In the genomic region with DNA sequence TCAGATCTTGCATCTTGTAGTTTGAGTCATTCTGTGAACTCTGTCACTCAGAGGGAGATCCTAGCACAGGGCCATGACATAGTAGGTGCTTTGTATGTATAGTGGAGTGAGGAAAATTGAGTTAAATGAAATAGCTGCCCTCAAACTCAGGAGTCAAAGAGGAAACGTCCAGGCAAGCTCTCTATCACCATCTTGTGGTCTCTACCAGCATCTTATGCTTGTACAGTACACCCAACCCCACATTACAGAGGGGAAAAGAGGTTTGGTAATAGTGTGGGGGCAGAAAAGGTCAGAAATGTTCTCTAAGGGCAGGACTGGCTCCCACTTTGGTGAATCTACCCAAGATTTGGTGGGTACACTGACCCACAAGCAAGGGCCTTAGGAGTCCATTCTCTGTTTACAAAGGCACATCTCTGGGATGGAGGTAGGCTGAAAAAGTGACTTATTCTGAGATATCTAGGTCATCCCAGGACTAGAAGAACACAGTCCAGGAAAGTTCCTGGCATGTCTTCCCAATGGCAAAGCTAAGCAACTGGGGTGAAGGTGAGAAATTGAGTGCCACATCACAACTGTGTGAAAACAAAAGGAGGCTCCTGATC, we compare ENCODE assay signal across 9 cellular contexts.
A peak's percentile ranks its signal among the peaks of the same experiment; 100 is the strongest.
DNase-seq lines count a peak whose midpoint lies in the region; ATAC-seq and TF ChIP-seq lines count a peak whose summit lies in the region.
"Had no signal": no experiment of that assay in that cellular context is flagged by ENCODE, and none has a peak within 500 bp of the region (broad histone marks: within the 10 kb centered on the region; RNA-seq: fewer than 3 reads in every experiment).

No MANE protein-coding gene starts in this region.

- TF ChIP-seq CTCF in AG09309 (IDR thresholded peaks at IDR 0.05; ENCODE audit: control insufficient read depth, insufficient read depth, low read depth, low read length, missing control alignments) (peak; percentile 78), colonic mucosa (IDR thresholded peaks at IDR 0.05) (peak; percentile 42), endothelial cell (IDR thresholded peaks at IDR 0.05; ENCODE audit: unreplicated experiment) (no peak)

- no peak overlapping the region for H3K9ac ChIP-seq in colonic mucosa (ENCODE audit: low read depth in 2 of 2, low read length in 2 of 2)

- H3K4me3 ChIP-seq in AG09309 (ENCODE audit: control insufficient read depth, low read depth, low read length) = no peak overlapping the region
- H3K4me3 ChIP-seq in colonic mucosa = no peak overlapping the region

- no peaks in the 10 kb centered on the region for H3K4me1 ChIP-seq in colonic mucosa

- H3K9me3 Mint-ChIP-seq in endothelial cell (ENCODE audit: unreplicated experiment) = no peaks in the 10 kb centered on the region
- H3K9me3 Mint-ChIP-seq: dendritic cell treated with granulocyte-macrophage colony-stimulating factor and Interleukin-4, amounts not matched to agents 40 ng/mL and 50 ng/mL, for 4 days had no signal

- H3K36me3 ChIP-seq in colonic mucosa = no peaks in the 10 kb centered on the region

- no peaks in the 10 kb centered on the region for H3K36me3 Mint-ChIP-seq in endothelial cell (ENCODE audit: low read depth, unreplicated experiment)

- no peak overlapping the region for H3K4me3 Mint-ChIP-seq in endothelial cell (ENCODE audit: unreplicated experiment)
- H3K4me3 Mint-ChIP-seq: dendritic cell treated with granulocyte-macrophage colony-stimulating factor and Interleukin-4, amounts not matched to agents 40 ng/mL and 50 ng/mL, for 4 days had no signal

- H3K4me1 Mint-ChIP-seq in endothelial cell (ENCODE audit: unreplicated experiment) = no peaks in the 10 kb centered on the region

- no peaks in the 10 kb centered on the region for H3K9me3 ChIP-seq in colonic mucosa

- no peak for DNase-seq in AG09309 (ENCODE audit: low read depth)
- DNase-seq in NAMALWA (ENCODE audit: low spot score) = peak; percentile 38
- DNase-seq in colonic mucosa = no peak
- no peak for DNase-seq in stimulated activated CD4-positive, alpha-beta T cell treated with anti-CD3 and anti-CD28 coated beads, Interleukin-4, amount 100 ng/mL, for 4 hours
- DNase-seq in ecto neural progenitor cell (ENCODE audit: low spot score) = no peak
- no peak for DNase-seq in endothelial cell (ENCODE audit: low spot score)

- peak; percentile 82 for ATAC-seq in GM18868 (IDR thresholded peaks at IDR 0.05; ENCODE audit: unreplicated experiment)
- no peak for ATAC-seq in activated CD4-positive, CD25-positive, alpha-beta regulatory T cell treated with anti-CD3 and anti-CD28 coated beads, Interleukin-2, amount 50 U/mL, for 24 hours

- no peak overlapping the region for H3K27ac ChIP-seq in colonic mucosa

- H3K27me3 Mint-ChIP-seq in endothelial cell (ENCODE audit: unreplicated experiment) = peaks cover 1% of the 10 kb centered on the region
- H3K27me3 Mint-ChIP-seq: dendritic cell treated with granulocyte-macrophage colony-stimulating factor and Interleukin-4, amounts not matched to agents 40 ng/mL and 50 ng/mL, for 4 days had no signal

- H3K27ac Mint-ChIP-seq in endothelial cell (ENCODE audit: unreplicated experiment) = no peak overlapping the region
- H3K27ac Mint-ChIP-seq: dendritic cell treated with granulocyte-macrophage colony-stimulating factor and Interleukin-4, amounts not matched to agents 40 ng/mL and 50 ng/mL, for 4 days had no signal

- intact Hi-C loops in colonic mucosa (cut with DNase I) = no loop called here

- no peaks in the 10 kb centered on the region for H3K27me3 ChIP-seq in colonic mucosa
